In genomic region chr16:21629602-21630539, GRCh38 we compare ENCODE assay signal across 5 cellular contexts. TPM values are rescaled to one million over a fixed set of nuclear protein-coding genes. Genes with fewer than 3 reads are reported as not detected.
"Had no signal": no experiment of that assay in that cellular context is flagged by ENCODE, and none has a peak within 500 bp of the region (broad histone marks: within the 10 kb centered on the region; RNA-seq: fewer than 3 reads in every experiment).

No MANE protein-coding gene starts in this region.

RNA-seq across cellular contexts. Expression of gene IGSF6, which starts 22.5 kb away (rescaled TPM):
- total RNA-seq: dermis blood vessel endothelial cell; natural killer cell treated with Interleukin-12 subunit alpha and Interleukin-12 subunit beta and Interleukin-15 and Interleukin-18, amount 100 ng/mL, for 72 hours had no signal
- polyA plus RNA-seq: keratinocyte had no signal

RNA-seq across cellular contexts. Expression of gene OTOA, which starts 33.9 kb away (rescaled TPM):
- total RNA-seq: colonic mucosa, dermis blood vessel endothelial cell had no signal
- polyA plus RNA-seq: immature natural killer cell, keratinocyte had no signal
